In genomic region chr6:109241199-109241598, GRCh38 we compare ENCODE assay signal across 19 cellular contexts.
DNase-seq lines count a peak whose midpoint lies in the region; ATAC-seq and TF ChIP-seq lines count a peak whose summit lies in the region.
"Had no signal": no experiment of that assay in that cellular context is flagged by ENCODE, and none has a peak within 500 bp of the region (broad histone marks: within the 10 kb centered on the region; RNA-seq: fewer than 3 reads in every experiment).

No MANE protein-coding gene starts in this region.

- peaks cover 67% of the 10 kb centered on the region for H3K4me1 Mint-ChIP-seq in HFFc6 (ENCODE audit: low read depth)
- peaks cover 19% of the 10 kb centered on the region for H3K4me1 Mint-ChIP-seq in activated naive CD8-positive, alpha-beta T cell treated with anti-CD3 and anti-CD28 coated beads, Interleukin-2, amount 50 U/mL, for 24 hours
- peaks cover 21% of the 10 kb centered on the region for H3K4me1 Mint-ChIP-seq in activated T-helper 2 cell treated with anti-CD3 and anti-CD28 coated beads, Interferon-gamma antibody, Interleukin-2, Interleukin-4, amounts not matched to agents 10 μg/mL and 5 μg/mL and 100 μg/mL, durations not matched to agents 14 hours and 24 hours and 36 hours (ENCODE audit: low read depth)

- no peaks in the 10 kb centered on the region for H3K36me3 ChIP-seq in ACC112 (ENCODE audit: insufficient read depth, low read length)
- H3K36me3 ChIP-seq in RWPE2 (ENCODE audit: low read depth) = no peaks in the 10 kb centered on the region
- H3K36me3 ChIP-seq: SJCRH30, suprapubic skin, WERI-Rb-1 had no signal

- H3K4me3 Mint-ChIP-seq in HFFc6 = no peak overlapping the region
- no peak overlapping the region for H3K4me3 Mint-ChIP-seq in activated naive CD8-positive, alpha-beta T cell treated with anti-CD3 and anti-CD28 coated beads, Interleukin-2, amount 50 U/mL, for 24 hours
- no peak overlapping the region for H3K4me3 Mint-ChIP-seq in activated T-helper 2 cell treated with anti-CD3 and anti-CD28 coated beads, Interferon-gamma antibody, Interleukin-2, Interleukin-4, amounts not matched to agents 10 μg/mL and 5 μg/mL and 100 μg/mL, durations not matched to agents 14 hours and 24 hours and 36 hours (ENCODE audit: low read depth)
- H3K4me3 Mint-ChIP-seq: activated naive CD4-positive, alpha-beta T cell treated with anti-CD3 and anti-CD28 coated beads, Interleukin-2, amount 50 U/mL, for 24 hours; neural crest cell had no signal

- no peak overlapping the region for H2AFZ ChIP-seq in ACC112 (ENCODE audit: low read length, unreplicated experiment)

- peaks cover 5% of the 10 kb centered on the region for H3K36me3 Mint-ChIP-seq in HFFc6 (ENCODE audit: low read depth)
- no peaks in the 10 kb centered on the region for H3K36me3 Mint-ChIP-seq in activated naive CD8-positive, alpha-beta T cell treated with anti-CD3 and anti-CD28 coated beads, Interleukin-2, amount 50 U/mL, for 24 hours (ENCODE audit: low read depth)
- peaks cover 5% of the 10 kb centered on the region for H3K36me3 Mint-ChIP-seq in activated T-helper 2 cell treated with anti-CD3 and anti-CD28 coated beads, Interferon-gamma antibody, Interleukin-2, Interleukin-4, amounts not matched to agents 10 μg/mL and 5 μg/mL and 100 μg/mL, durations not matched to agents 14 hours and 24 hours and 36 hours (ENCODE audit: low read depth)
- H3K36me3 Mint-ChIP-seq: activated naive CD4-positive, alpha-beta T cell treated with anti-CD3 and anti-CD28 coated beads, Interleukin-2, amount 50 U/mL, for 24 hours had no signal

- H3K4me1 ChIP-seq in ACC112 (ENCODE audit: control insufficient read depth, insufficient read depth, low read length, unreplicated experiment) (peaks cover 60% of the 10 kb centered on the region), RWPE2 (ENCODE audit: insufficient read depth, poor library complexity, severe bottlenecking) (peaks cover 10% of the 10 kb centered on the region)
- H3K4me1 ChIP-seq: A549, SJCRH30 had no signal

- peak overlapping the region; percentile 78; the same call in 1 of the 2 replicates for H3K27ac ChIP-seq in ACC112 (ENCODE audit: low read depth, low read length)
- H3K27ac ChIP-seq in RWPE2 (ENCODE audit: poor library complexity, severe bottlenecking) = no peak overlapping the region
- H3K27ac ChIP-seq: A549, SJCRH30, suprapubic skin, WERI-Rb-1 had no signal

- H3K79me2 ChIP-seq in ACC112 (ENCODE audit: control insufficient read depth, insufficient read depth, low read length, unreplicated experiment) = no peaks in the 10 kb centered on the region

- peak; percentile 53; the same call in 1 of the 3 replicates for ATAC-seq in RWPE2 (ENCODE audit: low read depth)
- ATAC-seq in activated naive CD8-positive, alpha-beta T cell treated with anti-CD3 and anti-CD28 coated beads, Interleukin-2, amount 50 U/mL, for 24 hours = no peak
- no peak for ATAC-seq in activated CD4-positive, CD25-positive, alpha-beta regulatory T cell treated with anti-CD3 and anti-CD28 coated beads, Interleukin-2, amount 50 U/mL, for 24 hours
- ATAC-seq: A549 had no signal

- TF ChIP-seq CTCF in HFFc6 (IDR thresholded peaks at IDR 0.05) (no peak), RWPE2 (IDR thresholded peaks at IDR 0.05; ENCODE audit: poor library complexity, severe bottlenecking) (no peak)

- no peaks in the 10 kb centered on the region; the same call in 1 of the 2 replicates for H3K9me3 Mint-ChIP-seq in HFFc6
- H3K9me3 Mint-ChIP-seq in activated naive CD8-positive, alpha-beta T cell treated with anti-CD3 and anti-CD28 coated beads, Interleukin-2, amount 50 U/mL, for 24 hours = peaks cover 4% of the 10 kb centered on the region
- H3K9me3 Mint-ChIP-seq in activated T-helper 2 cell treated with anti-CD3 and anti-CD28 coated beads, Interferon-gamma antibody, Interleukin-2, Interleukin-4, amounts not matched to agents 10 μg/mL and 5 μg/mL and 100 μg/mL, durations not matched to agents 14 hours and 24 hours and 36 hours = peaks cover 9% of the 10 kb centered on the region
- H3K9me3 Mint-ChIP-seq: activated naive CD4-positive, alpha-beta T cell treated with anti-CD3 and anti-CD28 coated beads, Interleukin-2, amount 50 U/mL, for 24 hours; neural crest cell had no signal

- intact Hi-C loops in activated T-helper 2 cell treated with anti-CD3 and anti-CD28 coated beads, Interferon-gamma antibody, Interleukin-2, Interleukin-4, amounts not matched to agents 10 μg/mL and 5 μg/mL and 100 μg/mL, durations not matched to agents 14 hours and 24 hours and 36 hours (cut with micrococcal nuclease) = no loop called here

- H3K27me3 Mint-ChIP-seq in HFFc6 (ENCODE audit: insufficient read depth) = peaks cover 1% of the 10 kb centered on the region; the same call in 1 of the 2 replicates
- H3K27me3 Mint-ChIP-seq in activated naive CD8-positive, alpha-beta T cell treated with anti-CD3 and anti-CD28 coated beads, Interleukin-2, amount 50 U/mL, for 24 hours = no peaks in the 10 kb centered on the region
- H3K27me3 Mint-ChIP-seq in activated T-helper 2 cell treated with anti-CD3 and anti-CD28 coated beads, Interferon-gamma antibody, Interleukin-2, Interleukin-4, amounts not matched to agents 10 μg/mL and 5 μg/mL and 100 μg/mL, durations not matched to agents 14 hours and 24 hours and 36 hours (ENCODE audit: low read depth) = no peaks in the 10 kb centered on the region
- H3K27me3 Mint-ChIP-seq: activated naive CD4-positive, alpha-beta T cell treated with anti-CD3 and anti-CD28 coated beads, Interleukin-2, amount 50 U/mL, for 24 hours had no signal

- peak; percentile 83 for DNase-seq in HFFc6
- DNase-seq in RWPE2 (ENCODE audit: low spot score) = no peak
- peak; percentile 17 for DNase-seq in fibroblast of the conjunctiva (ENCODE audit: low read depth)
- DNase-seq in activated naive CD8-positive, alpha-beta T cell treated with anti-CD3 and anti-CD28 coated beads, Interleukin-2, amount 50 U/mL, for 24 hours = no peak
- DNase-seq in NCI-H526 treated with DMSO at 0.1 percent for 48 hours (lab: John Stamatoyannopoulos, UW) = no peak
- no peak for DNase-seq in activated T-helper 2 cell treated with anti-CD3 and anti-CD28 coated beads, Interferon-gamma antibody, Interleukin-2, Interleukin-4, amounts not matched to agents 10 μg/mL and 5 μg/mL and 100 μg/mL, durations not matched to agents 14 hours and 24 hours and 36 hours (ENCODE audit: low spot score)
- DNase-seq: cerebellar nuclear complex, DMS 273 treated with DMSO at 0.1 percent for 48 hours, NCI-H1694 treated with DMSO at 0.1 percent for 48 hours, NCI-H524 treated with DMSO at 0.1 percent for 48 hours, WERI-Rb-1 had no signal

- no peak overlapping the region; the same call in 1 of the 2 replicates for H3K27ac Mint-ChIP-seq in HFFc6
- H3K27ac Mint-ChIP-seq in activated naive CD8-positive, alpha-beta T cell treated with anti-CD3 and anti-CD28 coated beads, Interleukin-2, amount 50 U/mL, for 24 hours = no peak overlapping the region
- H3K27ac Mint-ChIP-seq in activated T-helper 2 cell treated with anti-CD3 and anti-CD28 coated beads, Interferon-gamma antibody, Interleukin-2, Interleukin-4, amounts not matched to agents 10 μg/mL and 5 μg/mL and 100 μg/mL, durations not matched to agents 14 hours and 24 hours and 36 hours = no peak overlapping the region
- H3K27ac Mint-ChIP-seq: activated naive CD4-positive, alpha-beta T cell treated with anti-CD3 and anti-CD28 coated beads, Interleukin-2, amount 50 U/mL, for 24 hours had no signal

- H3K27me3 ChIP-seq in ACC112 (ENCODE audit: insufficient read depth, low read length) (no peaks in the 10 kb centered on the region), RWPE2 (ENCODE audit: insufficient read depth, poor library complexity, severe bottlenecking) (no peaks in the 10 kb centered on the region)
- H3K27me3 ChIP-seq: SJCRH30, suprapubic skin had no signal

- H3K4me3 ChIP-seq in ACC112 (ENCODE audit: low read depth, low read length) (no peak overlapping the region), RWPE2 (ENCODE audit: severe bottlenecking) (no peak overlapping the region)
- H3K4me3 ChIP-seq: A549, SJCRH30, smooth muscle cell, suprapubic skin had no signal

- H3K9me3 ChIP-seq in RWPE2 (ENCODE audit: severe bottlenecking) = no peaks in the 10 kb centered on the region
- H3K9me3 ChIP-seq: A549, SJCRH30, suprapubic skin had no signal

Comparison
In these comparisons a context has a peak if more than half of its experiments do, and no peak if none do; other contexts are left out.
1. DNase-seq: peak in HFFc6 (single experiment) and fibroblast of the conjunctiva (single experiment); none in RWPE2 (single experiment), activated naive CD8-positive, alpha-beta T cell treated with anti-CD3 and anti-CD28 coated beads, Interleukin-2, amount 50 U/mL, for 24 hours (single experiment), NCI-H526 treated with DMSO at 0.1 percent for 48 hours (single experiment) and activated T-helper 2 cell treated with anti-CD3 and anti-CD28 coated beads, Interferon-gamma antibody, Interleukin-2, Interleukin-4, amounts not matched to agents 10 μg/mL and 5 μg/mL and 100 μg/mL, durations not matched to agents 14 hours and 24 hours and 36 hours (single experiment).